Comparison of ENCODE assay signal across 5 cellular contexts in genomic region chr12:89105243-89105642, GRCh38.
"Had no signal": no experiment of that assay in that cellular context is flagged by ENCODE, and none has a peak within 500 bp of the region (broad histone marks: within the 10 kb centered on the region; RNA-seq: fewer than 3 reads in every experiment).

No MANE protein-coding gene starts in this region.

- DNase-seq: H9, HCEC 1CT, IMR-90 had no signal

- H3K4me3 ChIP-seq: GM23338, K562 had no signal

- H3K4me3 Mint-ChIP-seq: GM23338, H9 had no signal

- H3K4me2 ChIP-seq: GM23338 had no signal

- H2AFZ ChIP-seq: GM23338 had no signal

- H3K27ac Mint-ChIP-seq: GM23338 had no signal

- ATAC-seq: GM23338, K562 had no signal

- H3K9me3 Mint-ChIP-seq: GM23338, H9 had no signal
